1 cellular context compared by ENCODE assay signal in the genomic region with DNA sequence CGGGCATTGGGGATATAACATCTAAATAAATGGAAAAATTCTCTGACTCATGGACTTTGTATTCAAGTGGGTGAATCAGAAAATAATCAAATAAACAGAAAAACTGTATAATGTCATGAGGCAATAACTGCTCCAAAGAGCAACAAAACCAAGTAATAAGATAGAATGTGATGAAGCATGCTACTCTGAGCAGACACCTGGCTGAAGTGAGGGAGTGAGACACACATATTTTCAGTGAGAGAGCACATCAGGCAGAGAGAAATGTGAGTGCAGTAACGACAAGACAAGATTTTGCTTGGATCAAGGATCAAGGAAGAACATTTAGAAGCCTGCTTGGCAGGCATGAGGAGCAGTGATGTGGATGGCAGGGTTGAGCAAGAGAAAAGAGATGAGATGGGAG.
TF ChIP-seq lines count a peak whose summit lies in the region.

No MANE protein-coding gene starts in this region.

TF ChIP-seq in GM23338, 12 proteins besides CTCF, POLR2A, EP300 and RAD21 (continued from another document):
- TF ChIP-seq STAT1 (IDR thresholded peaks at IDR 0.05; ENCODE audit: unreplicated experiment), result no peak
TF ChIP-seq in GM23338: peak in this region for 0.
